In the genomic region with DNA sequence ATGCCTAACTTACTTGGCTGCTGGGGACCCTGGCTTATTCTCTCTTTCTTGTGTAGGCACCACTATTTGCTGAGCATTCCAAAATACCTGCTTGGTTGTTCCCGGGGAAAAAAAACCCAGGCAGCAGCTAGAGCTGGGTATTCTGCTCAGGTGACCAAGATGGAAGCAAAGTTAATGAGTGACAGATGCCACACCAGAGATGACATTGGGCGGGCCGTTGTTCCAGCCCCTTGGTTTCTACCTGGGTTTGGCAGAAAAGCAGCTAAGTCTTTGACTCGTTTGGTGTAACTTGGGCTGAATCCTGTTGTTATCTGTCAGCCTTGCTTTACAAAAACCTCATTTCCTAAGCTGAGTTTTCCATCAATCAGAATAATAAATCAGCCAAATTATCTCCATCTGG, we compare ENCODE assay signal across 29 cellular contexts.
"Had no signal": no experiment of that assay in that cellular context is flagged by ENCODE, and none has a peak within 500 bp of the region (broad histone marks: within the 10 kb centered on the region; RNA-seq: fewer than 3 reads in every experiment).

No MANE protein-coding gene starts in this region.

- H3K27ac ChIP-seq: brain microvascular endothelial cell, gastroesophageal sphincter, left lung, neutrophil, upper lobe of left lung, WERI-Rb-1 had no signal

- ATAC-seq: activated CD4-positive, CD25-positive, alpha-beta regulatory T cell treated with anti-CD3 and anti-CD28 coated beads, Interleukin-2, amount 50 U/mL, for 24 hours; gastroesophageal sphincter; left lung; sciatic nerve; stimulated activated memory B cell treated with anti-CD40 and anti-IgM and Interleukin-4, amounts not matched to agents 10 μg/mL and 1 μg/mL and 100 μg/mL, for 72 hours; stimulated activated naive CD8-positive, alpha-beta T cell treated with anti-CD3 and anti-CD28 coated beads, Interleukin-15, amount 100 ng/mL, for 72 hours; T-helper 17 cell had no signal

- H3K27me3 Mint-ChIP-seq: stimulated activated naive CD8-positive, alpha-beta T cell treated with anti-CD3 and anti-CD28 coated beads, Interleukin-15, amount 100 ng/mL, for 72 hours had no signal

- H3K4me3 ChIP-seq: gastroesophageal sphincter, left lung, lung, smooth muscle cell, upper lobe of left lung had no signal

- DNase-seq: activated CD4-positive, alpha-beta memory T cell treated with anti-CD3 and anti-CD28 coated beads for 36 hours; activated CD4-positive, alpha-beta T cell treated with anti-CD3 and anti-CD28 coated beads, Interleukin-2, amount 10 ng/mL, durations not matched to agents 24 days and 14 days; activated CD8-positive, alpha-beta memory T cell treated with anti-CD3 and anti-CD28 coated beads, Interleukin-2, amount 50 U/mL, for 4 hours; activated effector memory CD4-positive, alpha-beta T cell treated with anti-CD3 and anti-CD28 coated beads, Interleukin-2, amount 50 U/mL, for 16 hours; activated naive CD4-positive, alpha-beta T cell treated with anti-CD3 and anti-CD28 coated beads, Interleukin-2, amount 10 ng/mL, durations not matched to agents 7 days and 5 days; activated T-cell treated with anti-CD3 and anti-CD28 coated beads, Interleukin-2, amount 50 U/mL, for 1 hour; amniotic stem cell; brain microvascular endothelial cell; hippocampal formation; left lung; mesendoderm; nephron progenitor cell; stimulated activated CD4-positive, alpha-beta T cell treated with anti-CD3 and anti-CD28 coated beads, Interleukin-1b, Interleukin-23, amount 100 ng/mL, for 48 hours; stimulated activated CD4-positive, alpha-beta T cell treated with anti-CD3 and anti-CD28 coated beads, Interleukin-4, amount 100 ng/mL, for 4 hours; stimulated activated CD8-positive, alpha-beta memory T cell treated with anti-CD3 and anti-CD28 coated beads, Interleukin-4, amount 100 ng/mL, for 48 hours; stimulated activated naive CD8-positive, alpha-beta T cell treated with anti-CD3 and anti-CD28 coated beads, Interleukin-15, amount 100 ng/mL, for 72 hours; substantia nigra; T-helper 17 cell; T1000; upper lobe of left lung; WERI-Rb-1 had no signal

- H3K9me3 ChIP-seq: gastroesophageal sphincter, left lung, neutrophil, upper lobe of left lung had no signal

- H3K27ac Mint-ChIP-seq: activated CD4-positive, alpha-beta memory T cell treated with anti-CD3 and anti-CD28 coated beads for 36 hours; activated CD4-positive, alpha-beta T cell treated with anti-CD3 and anti-CD28 coated beads, Interleukin-2, amount 10 ng/mL, durations not matched to agents 24 days and 14 days; activated naive CD4-positive, alpha-beta T cell treated with anti-CD3 and anti-CD28 coated beads, Interleukin-2, amount 10 ng/mL, durations not matched to agents 7 days and 5 days; activated T-helper 1 cell treated with anti-CD3 and anti-CD28 coated beads, Interleukin-12 subunit alpha, Interleukin-12 subunit beta, Interleukin-2, Interleukin-4 antibody, amounts not matched to agents 30 ng/mL and 10 ng/mL and 1 ng/mL, durations not matched to agents 14 hours and 24 hours and 36 hours; nephron progenitor cell; stimulated activated memory B cell treated with anti-CD40 and anti-IgM and Interleukin-4, amounts not matched to agents 10 μg/mL and 1 μg/mL and 100 μg/mL, for 72 hours; stimulated activated naive CD8-positive, alpha-beta T cell treated with anti-CD3 and anti-CD28 coated beads, Interleukin-15, amount 100 ng/mL, for 72 hours; T-helper 17 cell had no signal

- H3K4me3 Mint-ChIP-seq: activated CD4-positive, alpha-beta memory T cell treated with anti-CD3 and anti-CD28 coated beads for 36 hours; activated CD4-positive, alpha-beta T cell treated with anti-CD3 and anti-CD28 coated beads, Interleukin-2, amount 10 ng/mL, durations not matched to agents 24 days and 14 days; activated naive CD4-positive, alpha-beta T cell treated with anti-CD3 and anti-CD28 coated beads, Interleukin-2, amount 10 ng/mL, durations not matched to agents 7 days and 5 days; activated T-helper 1 cell treated with anti-CD3 and anti-CD28 coated beads, Interleukin-12 subunit alpha, Interleukin-12 subunit beta, Interleukin-2, Interleukin-4 antibody, amounts not matched to agents 30 ng/mL and 10 ng/mL and 1 ng/mL, durations not matched to agents 14 hours and 24 hours and 36 hours; stimulated activated memory B cell treated with anti-CD40 and anti-IgM and Interleukin-4, amounts not matched to agents 10 μg/mL and 1 μg/mL and 100 μg/mL, for 72 hours; stimulated activated naive CD8-positive, alpha-beta T cell treated with anti-CD3 and anti-CD28 coated beads, Interleukin-15, amount 100 ng/mL, for 72 hours; T-helper 17 cell had no signal

- H3K36me3 Mint-ChIP-seq: activated CD4-positive, alpha-beta memory T cell treated with anti-CD3 and anti-CD28 coated beads for 36 hours; activated naive CD4-positive, alpha-beta T cell treated with anti-CD3 and anti-CD28 coated beads, Interleukin-2, amount 10 ng/mL, durations not matched to agents 7 days and 5 days had no signal

- H3K4me1 ChIP-seq: gastroesophageal sphincter had no signal

- H3K27me3 ChIP-seq: brain microvascular endothelial cell, gastroesophageal sphincter, left lung, neutrophil, upper lobe of left lung had no signal

- H3K36me3 ChIP-seq: brain microvascular endothelial cell, left lung, neutrophil, upper lobe of left lung, WERI-Rb-1 had no signal

- H3K9me3 Mint-ChIP-seq: activated CD4-positive, alpha-beta memory T cell treated with anti-CD3 and anti-CD28 coated beads for 36 hours; activated CD4-positive, alpha-beta T cell treated with anti-CD3 and anti-CD28 coated beads, Interleukin-2, amount 10 ng/mL, durations not matched to agents 24 days and 14 days; activated naive CD4-positive, alpha-beta T cell treated with anti-CD3 and anti-CD28 coated beads, Interleukin-2, amount 10 ng/mL, durations not matched to agents 7 days and 5 days; activated T-helper 1 cell treated with anti-CD3 and anti-CD28 coated beads, Interleukin-12 subunit alpha, Interleukin-12 subunit beta, Interleukin-2, Interleukin-4 antibody, amounts not matched to agents 30 ng/mL and 10 ng/mL and 1 ng/mL, durations not matched to agents 14 hours and 24 hours and 36 hours; nephron progenitor cell; stimulated activated memory B cell treated with anti-CD40 and anti-IgM and Interleukin-4, amounts not matched to agents 10 μg/mL and 1 μg/mL and 100 μg/mL, for 72 hours; stimulated activated naive CD8-positive, alpha-beta T cell treated with anti-CD3 and anti-CD28 coated beads, Interleukin-15, amount 100 ng/mL, for 72 hours had no signal
